ENCODE assay signal across 26 cellular contexts in the genomic region with DNA sequence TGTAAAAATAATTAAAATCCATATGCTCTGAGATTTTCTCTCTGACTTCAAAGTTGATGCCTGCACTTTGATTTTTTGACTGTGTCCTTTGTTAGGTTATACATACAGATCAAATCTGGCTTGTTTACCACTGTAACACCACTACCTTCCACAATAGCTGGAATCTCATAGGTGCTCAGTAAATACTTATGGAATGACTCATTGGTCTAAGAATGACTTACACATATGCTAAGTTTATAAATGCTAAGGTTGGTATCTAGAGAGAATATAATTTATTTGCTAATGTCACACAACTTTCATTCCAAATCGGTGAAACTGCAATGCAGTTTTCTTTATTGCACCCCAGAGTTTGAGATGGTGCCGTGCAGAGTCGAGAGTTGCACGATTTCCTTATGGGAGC.
A peak's percentile ranks its signal among the peaks of the same experiment; 100 is the strongest.
DNase-seq lines count a peak whose midpoint lies in the region; ATAC-seq and TF ChIP-seq lines count a peak whose summit lies in the region.
"Had no signal": no experiment of that assay in that cellular context is flagged by ENCODE, and none has a peak within 500 bp of the region (broad histone marks: within the 10 kb centered on the region; RNA-seq: fewer than 3 reads in every experiment).

No MANE protein-coding gene starts in this region.

- in situ Hi-C loops in Caki2 (cut with HindIII; ENCODE audit: low pct_unique_long_range_greater_than_20kb, low sequenced_read_pairs), result no loop called here
- in situ Hi-C loops in IMR-90 (cut with MboI; ENCODE audit: low sequenced_read_pairs), result no loop called here
- in situ Hi-C loops in T47D (cut with HindIII; ENCODE audit: low pct_unique_long_range_greater_than_20kb, low sequenced_read_pairs), result no loop called here

- H3K56ac ChIP-seq in IMR-90 (ENCODE audit: extremely low read depth, insufficient read depth, low read length), result no peak overlapping the region

- H3K27me3 Mint-ChIP-seq in activated CD4-positive, alpha-beta memory T cell treated with anti-CD3 and anti-CD28 coated beads, Interleukin-2, amount 10 ng/mL, durations not matched to agents 7 days and 5 days, result no peaks in the 10 kb centered on the region
- H3K27me3 Mint-ChIP-seq: activated CD8-positive, alpha-beta T cell treated with anti-CD3 and anti-CD28 coated beads for 36 hours; activated naive CD8-positive, alpha-beta T cell treated with anti-CD3 and anti-CD28 coated beads, Interleukin-2, amount 10 ng/mL, durations not matched to agents 7 days and 5 days had no signal

- no peak overlapping the region for H4K8ac ChIP-seq in IMR-90 (ENCODE audit: low read depth in 2 of 2, low read length in 2 of 2)

- H4K91ac ChIP-seq in IMR-90 (ENCODE audit: insufficient read depth, low read depth, low read length), result no peak overlapping the region

- H2AFZ ChIP-seq in IMR-90 (replicated peaks; ENCODE audit: low read length, poor library complexity), result no peak overlapping the region

- TF ChIP-seq CTCF in IMR-90 (conservative IDR thresholded peaks at IDR 0.05; ENCODE audit: low read depth, low read length), result no peak

- no peak for TF ChIP-seq POLR2A in IMR-90 (IDR thresholded peaks at IDR 0.05; ENCODE audit: low read depth, low read length)

- no peak overlapping the region for H3K4ac ChIP-seq in IMR-90 (ENCODE audit: low read depth, low read length)

- H2BK5ac ChIP-seq in IMR-90 (ENCODE audit: low read depth, low read length, poor library complexity, severe bottlenecking), result no peak overlapping the region

- no peak overlapping the region for H3K4me3 ChIP-seq in IMR-90 (ENCODE audit: insufficient read depth, low read depth, low read length)
- H3K4me3 ChIP-seq: dorsolateral prefrontal cortex, sigmoid colon, thoracic aorta, vagina had no signal

- no peak overlapping the region for H3K23ac ChIP-seq in IMR-90 (ENCODE audit: low read depth, low read length)

- dilution Hi-C loops in IMR-90 (cut with HindIII; ENCODE audit: low sequenced_read_pairs, unreplicated experiment), result no loop called here

- no CpG with 5 or more reads among the region's 4 CpGs for WGBS in IMR-90 (ENCODE audit: extremely low coverage in 2 of 2, insufficient read length in 1 of 2), 2 experiments

- CTCF ChIA-PET in IMR-90 (lab: Yijun Ruan, JAX), result no interaction called here
- CTCF ChIA-PET in activated CD4-positive, alpha-beta memory T cell treated with anti-CD3 and anti-CD28 coated beads, Interleukin-2, amount 10 ng/mL, durations not matched to agents 7 days and 5 days (lab: Charles Lee), result no interaction called here

- H4K20me1 ChIP-seq in IMR-90 (ENCODE audit: insufficient read depth, low read length), result no peaks in the 10 kb centered on the region

- no peak overlapping the region for H3K9ac ChIP-seq in IMR-90 (ENCODE audit: low read depth, low read length)
- H3K9ac ChIP-seq: KMS-11 had no signal

- POLR2A ChIA-PET in IMR-90 (lab: Charles Lee; ENCODE audit: unreplicated experiment), result no interaction called here
- POLR2A ChIA-PET in activated CD4-positive, alpha-beta memory T cell treated with anti-CD3 and anti-CD28 coated beads, Interleukin-2, amount 10 ng/mL, durations not matched to agents 7 days and 5 days (lab: Charles Lee), result no interaction called here

- no peak overlapping the region for H3K27ac ChIP-seq in IMR-90 (ENCODE audit: insufficient read depth, low read length)
- H3K27ac ChIP-seq: dorsolateral prefrontal cortex, KMS-11, sigmoid colon, thoracic aorta, vagina had no signal

- no peak overlapping the region for H3K14ac ChIP-seq in IMR-90 (replicated peaks; ENCODE audit: low read depth, low read length)

- H2AK9ac ChIP-seq in IMR-90 (replicated peaks; ENCODE audit: low read depth, low read length, poor library complexity), result no peak overlapping the region

- no peaks in the 10 kb centered on the region for H3K79me1 ChIP-seq in IMR-90 (ENCODE audit: low read depth in 1 of 2, low read length in 2 of 2)

- ATAC-seq in IMR-90 (ENCODE audit: low read depth), result no peak
- ATAC-seq in HG02798 (IDR thresholded peaks at IDR 0.05; ENCODE audit: poor library complexity, unreplicated experiment), result no peak
- ATAC-seq in GM18870 (IDR thresholded peaks at IDR 0.05; ENCODE audit: unreplicated experiment), result no peak
- ATAC-seq in GM19467 (IDR thresholded peaks at IDR 0.05; ENCODE audit: unreplicated experiment), result no peak
- ATAC-seq: activated CD4-positive, CD25-positive, alpha-beta regulatory T cell treated with anti-CD3 and anti-CD28 coated beads, Interleukin-2, amount 50 U/mL, for 24 hours; activated CD8-positive, alpha-beta T cell treated with anti-CD3 and anti-CD28 coated beads for 36 hours; Right ventricle myocardium inferior; stimulated activated naive CD8-positive, alpha-beta T cell treated with anti-CD3 and anti-CD28 coated beads, Interleukin-15, Interleukin-2, amounts not matched to agents 100 U/mL and 50 U/mL, for 24 hours had no signal

- no peak for TF ChIP-seq RAD21 in IMR-90 (IDR thresholded peaks at IDR 0.05; ENCODE audit: low read length)

- H3K36me3 Mint-ChIP-seq in activated CD4-positive, alpha-beta memory T cell treated with anti-CD3 and anti-CD28 coated beads, Interleukin-2, amount 10 ng/mL, durations not matched to agents 7 days and 5 days (ENCODE audit: low read depth), result no peaks in the 10 kb centered on the region
- H3K36me3 Mint-ChIP-seq: activated naive CD8-positive, alpha-beta T cell treated with anti-CD3 and anti-CD28 coated beads, Interleukin-2, amount 10 ng/mL, durations not matched to agents 7 days and 5 days had no signal

- H2BK120ac ChIP-seq in IMR-90 (ENCODE audit: low read depth, low read length), result no peak overlapping the region

- H3K27ac Mint-ChIP-seq in activated CD4-positive, alpha-beta memory T cell treated with anti-CD3 and anti-CD28 coated beads, Interleukin-2, amount 10 ng/mL, durations not matched to agents 7 days and 5 days, result no peak overlapping the region
- H3K27ac Mint-ChIP-seq: activated CD8-positive, alpha-beta T cell treated with anti-CD3 and anti-CD28 coated beads for 36 hours; activated naive CD8-positive, alpha-beta T cell treated with anti-CD3 and anti-CD28 coated beads, Interleukin-2, amount 10 ng/mL, durations not matched to agents 7 days and 5 days; HFFc6 had no signal

- no peaks in the 10 kb centered on the region for H3K9me3 ChIP-seq in IMR-90 (ENCODE audit: control insufficient read depth, insufficient read depth, low read length)
- H3K9me3 ChIP-seq: Caco-2, sigmoid colon, thoracic aorta, vagina had no signal

- no peak overlapping the region for H2BK15ac ChIP-seq in IMR-90 (ENCODE audit: low read depth, low read length)

- H4K5ac ChIP-seq in IMR-90 (ENCODE audit: low read depth, low read length), result no peak overlapping the region

- H3K4me3 Mint-ChIP-seq in activated CD4-positive, alpha-beta memory T cell treated with anti-CD3 and anti-CD28 coated beads, Interleukin-2, amount 10 ng/mL, durations not matched to agents 7 days and 5 days, result no peak overlapping the region
- H3K4me3 Mint-ChIP-seq: activated CD8-positive, alpha-beta T cell treated with anti-CD3 and anti-CD28 coated beads for 36 hours; activated naive CD8-positive, alpha-beta T cell treated with anti-CD3 and anti-CD28 coated beads, Interleukin-2, amount 10 ng/mL, durations not matched to agents 7 days and 5 days; HFFc6 had no signal

- H3K27me3 ChIP-seq in IMR-90 (ENCODE audit: control insufficient read depth, insufficient read depth, low read length), result no peaks in the 10 kb centered on the region
- H3K27me3 ChIP-seq: dorsolateral prefrontal cortex, sigmoid colon, vagina had no signal

- no peaks in the 10 kb centered on the region for H3K4me1 ChIP-seq in IMR-90 (ENCODE audit: control insufficient read depth, insufficient read depth, low read length)
- H3K4me1 ChIP-seq: Caco-2, sigmoid colon, vagina had no signal

- intact Hi-C loops in IMR-90 (cut with micrococcal nuclease), result no loop called here

- H2BK20ac ChIP-seq in IMR-90 (ENCODE audit: low read depth, low read length), result no peak overlapping the region

- H3K36me3 ChIP-seq in IMR-90 (ENCODE audit: control insufficient read depth, insufficient read depth, low read length), result no peaks in the 10 kb centered on the region
- H3K36me3 ChIP-seq: sigmoid colon, thoracic aorta, vagina had no signal

- BruUV-seq in IMR-90 (replicated peaks; lab: Mats Ljungman, UMichigan), result no TSS peak

- no peaks in the 10 kb centered on the region for H3K9me1 ChIP-seq in IMR-90 (ENCODE audit: insufficient read depth, low read length)

- H3K18ac ChIP-seq in IMR-90 (ENCODE audit: low read depth, low read length), result no peak overlapping the region

- no peaks in the 10 kb centered on the region for H3K9me3 Mint-ChIP-seq in activated CD4-positive, alpha-beta memory T cell treated with anti-CD3 and anti-CD28 coated beads, Interleukin-2, amount 10 ng/mL, durations not matched to agents 7 days and 5 days
- H3K9me3 Mint-ChIP-seq: activated naive CD8-positive, alpha-beta T cell treated with anti-CD3 and anti-CD28 coated beads, Interleukin-2, amount 10 ng/mL, durations not matched to agents 7 days and 5 days had no signal

- no peak overlapping the region for H2AK5ac ChIP-seq in IMR-90 (ENCODE audit: low read depth, low read length)

- DNase-seq in Caki2 (ENCODE audit: low read depth) (peak; percentile 43), IMR-90 (peak; percentile 4), T47D (ENCODE audit: low read depth in 1 of 2, low spot score in 1 of 2) (peak; percentile 29 to 65), kidney glomerular epithelial cell (lab: John Stamatoyannopoulos, UW) (peak; percentile 47)
- DNase-seq in activated CD4-positive, alpha-beta memory T cell treated with anti-CD3 and anti-CD28 coated beads, Interleukin-2, amount 10 ng/mL, durations not matched to agents 7 days and 5 days, result no peak
- DNase-seq: activated CD8-positive, alpha-beta T cell treated with anti-CD3 and anti-CD28 coated beads for 36 hours; activated effector memory CD4-positive, alpha-beta T cell treated with Interleukin-2 at 50 U/mL for 16 hours; activated naive CD8-positive, alpha-beta T cell treated with anti-CD3 and anti-CD28 coated beads, Interleukin-2, amount 10 ng/mL, durations not matched to agents 7 days and 5 days; C1 segment of cervical spinal cord; Caco-2; dorsolateral prefrontal cortex; HFFc6; MV-4-11; NCI-H1930; NCI-H2227 treated with DMSO at 0.1 percent for 48 hours; NCI-H774; sigmoid colon; stimulated activated naive CD8-positive, alpha-beta T cell treated with anti-CD3 and anti-CD28 coated beads, Interleukin-15, Interleukin-2, amounts not matched to agents 100 U/mL and 50 U/mL, for 24 hours had no signal

- H3K4me2 ChIP-seq in IMR-90 (ENCODE audit: low read depth, low read length), result no peak overlapping the region
- H3K4me2 ChIP-seq: KMS-11 had no signal

- no peaks in the 10 kb centered on the region for H3K4me1 Mint-ChIP-seq in activated CD4-positive, alpha-beta memory T cell treated with anti-CD3 and anti-CD28 coated beads, Interleukin-2, amount 10 ng/mL, durations not matched to agents 7 days and 5 days
- H3K4me1 Mint-ChIP-seq: activated naive CD8-positive, alpha-beta T cell treated with anti-CD3 and anti-CD28 coated beads, Interleukin-2, amount 10 ng/mL, durations not matched to agents 7 days and 5 days had no signal

TF ChIP-seq in IMR-90, 13 proteins besides CTCF, POLR2A, EP300 and RAD21 (continues in another document):
- TF ChIP-seq RCOR1 (IDR thresholded peaks at IDR 0.05; ENCODE audit: insufficient replicate concordance, low read length) (no peak), CHD1 (IDR thresholded peaks at IDR 0.05; ENCODE audit: low read depth, low read length) (no peak), NFE2L2 (IDR thresholded peaks at IDR 0.05; ENCODE audit: low read depth, low read length) (no peak)
